16 cellular contexts compared by ENCODE assay signal in genomic region chr21:44067011-44067839, GRCh38. TPM values are rescaled to one million over a fixed set of nuclear protein-coding genes. Genes with fewer than 3 reads are reported as not detected.
A peak's percentile ranks its signal among the peaks of the same experiment; 100 is the strongest.
DNase-seq lines count a peak whose midpoint lies in the region; ATAC-seq, FAIRE-seq and TF ChIP-seq lines count a peak whose summit lies in the region.
"Had no signal": no experiment of that assay in that cellular context is flagged by ENCODE, and none has a peak within 500 bp of the region (broad histone marks: within the 10 kb centered on the region; RNA-seq: fewer than 3 reads in every experiment).

No MANE protein-coding gene starts in this region.

- H3K27me3 ChIP-seq in A673 (replicated peaks; ENCODE audit: insufficient read depth, low read depth, low read length, poor library complexity) (no peaks in the 10 kb centered on the region), K562 (ENCODE audit: control insufficient read depth in 2 of 2, insufficient read depth in 2 of 2, low read length in 2 of 2) (no peaks in the 10 kb centered on the region), lower lobe of right lung (ENCODE audit: low read depth) (no peaks in the 10 kb centered on the region)
- H3K27me3 ChIP-seq: BLaER1 had no signal

- in situ Hi-C loops in K562 (cut with MboI), result no loop called here

- H3K27ac ChIP-seq in A673 (ENCODE audit: low read depth, low read length, poor library complexity, severe bottlenecking), result peak overlapping the region; percentile 41
- H3K27ac ChIP-seq in HEK293 (ENCODE audit: extremely low read depth, low read depth, low read length), result no peak overlapping the region
- H3K27ac ChIP-seq in K562 (ENCODE audit: extremely low read depth, low read depth, low read length), result no peak overlapping the region
- H3K27ac ChIP-seq in lower lobe of right lung, result no peak overlapping the region
- H3K27ac ChIP-seq: BLaER1 had no signal

- H3K4me3 ChIP-seq in A673 (ENCODE audit: low read depth, low read length, poor library complexity, severe bottlenecking) (no peak overlapping the region), HEK293 (ENCODE audit: low read depth, low read length) (no peak overlapping the region), K562 (no peak overlapping the region), lower lobe of right lung (no peak overlapping the region)
- H3K4me3 ChIP-seq: BLaER1 had no signal

- DNase-seq in A673 (ENCODE audit: low spot score) (peak; percentile 5), K562 (ENCODE audit: extremely low read depth in 1 of 4, low spot score in 3 of 4) (peak in 2 of 4 experiments; percentile 49 to 58), lower lobe of right lung (no peak), RCC 7860 (ENCODE audit: low spot score) (no peak), H54 (ENCODE audit: insufficient read length, low spot score) (no peak)
- DNase-seq: activated gamma-delta T cell treated with Interleukin-2 at 50 U/mL for 16 hours, KG1, mesenchymal stem cell, NCI-H2081 treated with DMSO at 0.1 percent for 48 hours, retina had no signal

- TF ChIP-seq POLR2A in K562 (conservative IDR thresholded peaks at IDR 0.05), result no peak
- no peak for TF ChIP-seq POLR2A in H54 (IDR thresholded peaks at IDR 0.05; ENCODE audit: low read depth, low read length)

- POLR2A ChIA-PET in A673 (lab: Charles Lee; ENCODE audit: low non-redundant PET), result no interaction called here
- POLR2A ChIA-PET in HEK293 (lab: Yijun Ruan, JAX), result no interaction called here
- POLR2A ChIA-PET in K562 (lab: Yijun Ruan, JAX), result interaction anchor here (0.6 to 1.7 kb wide), 7 partner anchors 11 to 1305 kb away, joined by 3 to 4 read pairs (median 3); partner anchors contain the start of gene SUMO3

- intact Hi-C loops in A673 (cut with micrococcal nuclease; ENCODE audit: unreplicated experiment), result no loop called here
- intact Hi-C loops in K562 (cut with micrococcal nuclease), result no loop called here
- intact Hi-C loops in lower lobe of right lung (cut with DNase I), result no loop called here

- no peak for TF ChIP-seq EP300 in K562 (IDR thresholded peaks at IDR 0.05; ENCODE audit: low read length)

- peaks cover 14% of the 10 kb centered on the region for H3K36me3 ChIP-seq in A673 (ENCODE audit: insufficient read depth, low read length, poor library complexity, severe bottlenecking)
- H3K36me3 ChIP-seq in HEK293 (ENCODE audit: control insufficient read depth in 2 of 2, insufficient read depth in 1 of 2, low read length in 2 of 2), result peaks cover 4 to 78% of the 10 kb centered on the region in 2 experiments
- peaks cover 95% of the 10 kb centered on the region for H3K36me3 ChIP-seq in K562 (ENCODE audit: control insufficient read depth, insufficient read depth, low read length)
- H3K36me3 ChIP-seq in lower lobe of right lung, result peaks cover 87% of the 10 kb centered on the region

- H3K4me1 ChIP-seq in A673 (ENCODE audit: insufficient read depth, low read length, poor library complexity, severe bottlenecking) (no peaks in the 10 kb centered on the region), HEK293 (ENCODE audit: control insufficient read depth, insufficient read depth, low read length) (no peaks in the 10 kb centered on the region), K562 (replicated peaks in 1 of 2; ENCODE audit: control insufficient read depth in 2 of 2, insufficient read depth in 2 of 2, low read length in 2 of 2) (peaks cover 3 to 10% of the 10 kb centered on the region in 2 experiments; a peak in 4 of 5 replicates), lower lobe of right lung (no peaks in the 10 kb centered on the region)

- CTCF ChIA-PET in A673 (lab: Charles Lee) (no interaction called here), HEK293 (lab: Yijun Ruan, JAX) (interaction anchor here (0.6 to 1.6 kb wide), 3 partner anchors 16 to 54 kb away, joined by 3 to 4 read pairs (median 3); no protein-coding TSS in a partner anchor), K562 (lab: Yijun Ruan, JAX; ENCODE audit: low intra/inter-chr PET ratio) (no interaction called here)

- H3K79me2 ChIP-seq in K562 (ENCODE audit: control insufficient read depth, insufficient read depth, low read length), result peaks cover 10% of the 10 kb centered on the region; the same call in 2 of the 3 replicates

- TF ChIP-seq RAD21 in K562 (CRISPR knock-in tag; conservative IDR thresholded peaks at IDR 0.05 in 1 of 2, IDR thresholded peaks at IDR 0.05 in 1 of 2), result peak; percentile 12 to 69; a peak in 2 of 4 replicates

- H3K9me1 ChIP-seq in K562 (ENCODE audit: control insufficient read depth, insufficient read depth, low read length), result peaks cover 2% of the 10 kb centered on the region

- TF ChIP-seq CTCF in A673 (conservative IDR thresholded peaks at IDR 0.05; ENCODE audit: low read depth, low read length), result no peak
- no peak for TF ChIP-seq CTCF in HEK293 (tag by site-specific recombination; IDR thresholded peaks at IDR 0.05)
- TF ChIP-seq CTCF in K562 (IDR thresholded peaks at IDR 0.05 in 2 of 3, conservative IDR thresholded peaks at IDR 0.05 in 1 of 3; ENCODE audit: insufficient read depth in 2 of 3, low read depth in 1 of 3, low read length in 3 of 3), result peak; percentile 28 to 71 (median 56); a peak in 5 of 6 replicates
- no peak for TF ChIP-seq CTCF in lower lobe of right lung (IDR thresholded peaks at IDR 0.05)

- WGBS in K562 (ENCODE audit: insufficient coverage, low coverage, missing lambda C conversion rate), result 74% methylated on average over 15 of the region's 15 CpGs

- ATAC-seq in K562 (peak; percentile 89), lower lobe of right lung (peak; percentile 32 to 37), GM21576 (IDR thresholded peaks at IDR 0.05; ENCODE audit: unreplicated experiment) (no peak), GM18873 (IDR thresholded peaks at IDR 0.05; ENCODE audit: low FRiP score, unreplicated experiment) (no peak)
- ATAC-seq: Panc1 had no signal

- FAIRE-seq in K562 (lab: Jason Lieb, UNC) (peak; percentile 48), RCC 7860 (lab: Jason Lieb, UNC) (no peak), H54 (lab: Jason Lieb, UNC) (no peak)
- FAIRE-seq: TTC549 had no signal

- H4K20me1 ChIP-seq in K562 (replicated peaks; ENCODE audit: control insufficient read depth, insufficient read depth, low read length), result 0 out of 2 replicates have a peak, but pooled peaks cover 5% of the 10 kb centered on the region

- no peak overlapping the region for H3K4me2 ChIP-seq in K562 (ENCODE audit: insufficient read depth, low read length)
- H3K4me2 ChIP-seq: BLaER1 had no signal

- BruUV-seq in A673 (replicated peaks; lab: Mats Ljungman, UMichigan), result no TSS peak
- no TSS peak for BruUV-seq in K562 (replicated peaks; lab: Mats Ljungman, UMichigan)

- H3K9ac ChIP-seq in K562 (ENCODE audit: insufficient read depth in 1 of 2, low read depth in 2 of 2, low read length in 2 of 2), result peak overlapping the region in 1 of 2 experiments; percentile 80; a peak in 2 of 4 replicates
- H3K9ac ChIP-seq: BLaER1 had no signal

- no peak overlapping the region for H2AFZ ChIP-seq in K562 (ENCODE audit: low read depth, low read length)

- no peaks in the 10 kb centered on the region for H3K9me3 ChIP-seq in A673 (ENCODE audit: low read depth, low read length, poor library complexity, severe bottlenecking)
- no peaks in the 10 kb centered on the region for H3K9me3 ChIP-seq in HEK293 (ENCODE audit: control insufficient read depth, insufficient read depth, low read depth, low read length)
- no peaks in the 10 kb centered on the region for H3K9me3 ChIP-seq in K562 (replicated peaks; ENCODE audit: control insufficient read depth, insufficient read depth, low read depth, low read length)
- H3K9me3 ChIP-seq in lower lobe of right lung, result no peaks in the 10 kb centered on the region
- H3K9me3 ChIP-seq: BLaER1 had no signal

TF ChIP-seq in K562, 482 proteins besides CTCF, POLR2A, EP300 and RAD21 (continues in another document):
- TF ChIP-seq HDAC1 (IDR thresholded peaks at IDR 0.05), result 0 out of 4 replicates have a peak, but pooled peaks of 1 of the 2 experiments have one; percentile 13

RNA-seq across cellular contexts. Expression of gene PWP2, which starts 40.0 kb away (rescaled TPM):
- total RNA-seq in A673 (2021) (10.1 and 13.0 TPM in 2 replicates), K562 (2014; rRNA removed) (47.0 and 58.9 TPM in 2 replicates), K562 (2014; rRNA removed; fragmentation: Illumina TruSeq; extraction: Trizol) (23.1 and 24.6 TPM in 2 replicates), K562 (2015; rRNA removed; fragmentation: Illumina TruSeq; extraction: Trizol) (33.1 and 36.6 TPM in 2 replicates), K562 (2021) (46.5 and 57.6 TPM in 2 replicates), lower lobe of right lung (10.9 TPM)
- 95.1 and 192 TPM in 2 replicates for total RNA-seq in K562 (2011; cell fraction: chromatin; rRNA removed; ENCODE audit: low replicate concordance)
- 89.4 and 101 TPM in 2 replicates for total RNA-seq in K562 (2011; cell fraction: nucleolus; rRNA removed)
- 53.8 and 68.3 TPM in 2 replicates for total RNA-seq in K562 (2011; cell fraction: nucleoplasm; rRNA removed)
- polyA plus RNA-seq in K562 (2011; rRNA removed) (27.7 and 28.7 TPM in 2 replicates), K562 (2014; fragmentation: Illumina TruSeq; extraction: Trizol) (31.1 and 35.2 TPM in 2 replicates), K562 (2014; fragmentation: Nextera tagmentation; extraction: Ambion mirVana) (1 to 10 TPM in 1 of 2 experiments, under 1 TPM in 1; 0.72 to 1.9 TPM), K562 (2014; rRNA removed) (35.3 and 40.6 TPM in 2 replicates)
- polyA plus RNA-seq in K562 (2011; cell fraction: cytosol; rRNA removed), result 30.3 and 42.8 TPM in 2 replicates
- 69.1 and 77.4 TPM in 2 replicates for polyA plus RNA-seq in K562 (2011; cell fraction: nucleus; rRNA removed)
- polyA plus RNA-seq in K562 (2012), result 19.4 and 34.4 TPM in 2 replicates
- 28.2 and 34.5 TPM in 2 replicates for polyA minus RNA-seq in K562 (2011; rRNA and poly(A)+ RNA removed)
- polyA minus RNA-seq in K562 (2011; cell fraction: cytosol; rRNA and poly(A)+ RNA removed), result 22.5 and 27.6 TPM in 2 replicates
- polyA minus RNA-seq in K562 (2011; cell fraction: nucleus; rRNA and poly(A)+ RNA removed), result 32.7 and 47.2 TPM in 2 replicates

RNA-seq across cellular contexts. Expression of gene TRAPPC10, which starts 55.1 kb away (rescaled TPM):
- total RNA-seq in A673 (2021) (46.6 and 51.4 TPM in 2 replicates), K562 (2014; rRNA removed) (18.6 and 26.0 TPM in 2 replicates), K562 (2014; rRNA removed; fragmentation: Illumina TruSeq; extraction: Trizol) (31.0 and 32.8 TPM in 2 replicates), K562 (2015; rRNA removed; fragmentation: Illumina TruSeq; extraction: Trizol) (27.3 and 30.0 TPM in 2 replicates), K562 (2021) (33.8 and 40.5 TPM in 2 replicates), lower lobe of right lung (47.4 TPM)
- total RNA-seq in K562 (2011; cell fraction: chromatin; rRNA removed; ENCODE audit: low replicate concordance), result 206 and 248 TPM in 2 replicates
- total RNA-seq in K562 (2011; cell fraction: nucleolus; rRNA removed), result 84.7 and 101 TPM in 2 replicates
- 136 and 156 TPM in 2 replicates for total RNA-seq in K562 (2011; cell fraction: nucleoplasm; rRNA removed)
- polyA plus RNA-seq in K562 (2011; rRNA removed) (24.3 and 25.4 TPM in 2 replicates), K562 (2014; fragmentation: Illumina TruSeq; extraction: Trizol) (27.5 and 28.9 TPM in 2 replicates), K562 (2014; fragmentation: Nextera tagmentation; extraction: Ambion mirVana) (1 to 10 TPM; 1.1 to 1.3 TPM), K562 (2014; rRNA removed) (20.4 and 21.5 TPM in 2 replicates)
- 15.0 and 18.0 TPM in 2 replicates for polyA plus RNA-seq in K562 (2011; cell fraction: cytosol; rRNA removed)
- 90.3 and 102 TPM in 2 replicates for polyA plus RNA-seq in K562 (2011; cell fraction: nucleus; rRNA removed)
- polyA plus RNA-seq in K562 (2012), result 22.2 and 26.6 TPM in 2 replicates
- polyA minus RNA-seq in K562 (2011; rRNA and poly(A)+ RNA removed), result 31.9 and 33.4 TPM in 2 replicates
- polyA minus RNA-seq in K562 (2011; cell fraction: cytosol; rRNA and poly(A)+ RNA removed), result 13.8 and 16.4 TPM in 2 replicates
- polyA minus RNA-seq in K562 (2011; cell fraction: nucleus; rRNA and poly(A)+ RNA removed), result 27.6 and 38.5 TPM in 2 replicates

Comparison
In these comparisons a context has a peak if more than half of its experiments do, and no peak if none do; other contexts are left out.
1. CTCF ChIP-seq: peak in K562 (3 of 3); none in A673 (single experiment), HEK293 (single experiment) and lower lobe of right lung (single experiment).
2. ATAC-seq: peak in K562 (single experiment) and lower lobe of right lung (2 of 2); none in GM21576 (single experiment) and GM18873 (single experiment).